In the genomic region with DNA sequence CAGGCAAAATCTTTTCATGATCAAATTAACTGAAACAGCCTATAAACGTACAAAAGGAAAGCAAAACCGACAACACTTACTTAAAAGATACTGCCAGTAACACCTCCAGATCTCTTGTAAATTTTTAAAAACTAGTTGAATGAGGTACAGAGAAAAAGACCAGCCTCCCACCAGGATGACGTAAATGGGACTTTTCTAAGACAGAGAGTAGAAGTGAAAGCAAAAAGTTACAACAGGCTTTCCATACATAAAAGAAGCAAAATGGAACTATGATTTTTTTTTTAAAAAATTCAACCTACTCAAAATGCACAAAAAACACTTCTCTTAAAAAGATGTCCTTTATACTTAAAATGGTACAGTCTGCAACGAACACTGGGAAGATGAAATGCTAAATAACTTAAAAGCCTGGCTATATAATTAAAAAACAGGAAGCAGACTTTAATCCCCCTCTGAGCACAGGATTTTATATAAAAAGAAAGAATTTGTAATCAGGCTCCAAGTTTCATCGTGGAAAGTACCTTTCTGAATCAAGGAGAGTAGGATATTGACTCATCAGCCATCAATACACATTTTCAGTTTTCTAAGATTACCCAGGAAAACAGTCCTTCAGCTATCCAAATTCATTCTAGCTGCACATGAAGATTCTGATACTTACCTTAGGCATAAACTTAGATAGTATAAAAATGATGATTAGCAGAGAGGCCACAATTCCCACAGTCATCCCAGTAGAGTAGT, we compare ENCODE assay signal across 8 cellular contexts. TPM values are rescaled to one million over a fixed set of nuclear protein-coding genes. Genes with fewer than 3 reads are reported as not detected.
DNase-seq lines count a peak whose midpoint lies in the region; ATAC-seq and TF ChIP-seq lines count a peak whose summit lies in the region.

No MANE protein-coding gene starts in this region.

- TF ChIP-seq EP300 in suprapubic skin (IDR thresholded peaks at IDR 0.05): no peak

- POLR2A ChIA-PET in CD4-positive, alpha-beta T cell (lab: Charles Lee): interaction anchor here (1.0 to 4.8 kb wide), 6 partner anchors 9 to 56 kb away, joined by 3 to 48 read pairs (median 3); a partner anchor contains a TSS

- no peaks in the 10 kb centered on the region for H3K27me3 ChIP-seq in CD4-positive, alpha-beta T cell (ENCODE audit: control insufficient read depth, insufficient read depth, low read length)
- H3K27me3 ChIP-seq in colonic mucosa (no peaks in the 10 kb centered on the region), suprapubic skin (no peaks in the 10 kb centered on the region)

- H3K4me3 ChIP-seq in colonic mucosa (no peak overlapping the region), suprapubic skin (no peak overlapping the region)

- H3K4me3 Mint-ChIP-seq in CD4-positive, alpha-beta T cell: peak overlapping the region; percentile 70

- intact Hi-C loops in CD4-positive, alpha-beta T cell (cut with DNase I, micrococcal nuclease): loop anchor here in 1 of 2 experiments (1.0 to 2.0 kb wide), 4 partner anchors 14 to 307 kb away; a partner anchor contains a TSS
- intact Hi-C loops in colonic mucosa (cut with DNase I): no loop called here

- no peak overlapping the region for H3K9ac ChIP-seq in colonic mucosa (ENCODE audit: low read depth in 2 of 2, low read length in 2 of 2)

- DNase-seq in CD4-positive, alpha-beta T cell: peak in 4 of 10 experiments; percentile 6 to 62 (median 28)
- peak; percentile 60 for DNase-seq in MV-4-11 (lab: John Stamatoyannopoulos, UW)
- no peak for DNase-seq in colonic mucosa
- DNase-seq in suprapubic skin (ENCODE audit: low spot score in 2 of 2): no peak
- no peak for DNase-seq in erythroblast (lab: John Stamatoyannopoulos, UW)
- DNase-seq in NK-92 (lab: John Stamatoyannopoulos, UW; ENCODE audit: unreplicated experiment): no peak
- no peak for DNase-seq in NCI-H1436 treated with DMSO at 0.1 percent for 48 hours (lab: John Stamatoyannopoulos, UW)

- TF ChIP-seq POLR2A in suprapubic skin (IDR thresholded peaks at IDR 0.05) (no peak), erythroblast (IDR thresholded peaks at IDR 0.05; ENCODE audit: low read length) (no peak)

- CTCF ChIA-PET in CD4-positive, alpha-beta T cell (lab: Charles Lee): interaction anchor here (1.3 to 2.5 kb wide), 4 partner anchors 15 to 60 kb away, joined by 3 to 14 read pairs (median 5); a partner anchor contains a TSS

- WGBS in suprapubic skin: 66% methylated on average over 5 of the region's 5 CpGs

- ATAC-seq in CD4-positive, alpha-beta T cell (ENCODE audit: poor library complexity): peak; percentile 95
- ATAC-seq in GM21576 (IDR thresholded peaks at IDR 0.05; ENCODE audit: unreplicated experiment): peak; percentile 84

- no peak for TF ChIP-seq CTCF in CD4-positive, alpha-beta T cell (IDR thresholded peaks at IDR 0.05)
- TF ChIP-seq CTCF in colonic mucosa (IDR thresholded peaks at IDR 0.05) (no peak), suprapubic skin (IDR thresholded peaks at IDR 0.05) (no peak)

- peaks cover 37% of the 10 kb centered on the region for H3K36me3 Mint-ChIP-seq in CD4-positive, alpha-beta T cell (ENCODE audit: low read depth)

- no peaks in the 10 kb centered on the region for H3K9me3 ChIP-seq in CD4-positive, alpha-beta T cell (ENCODE audit: control insufficient read depth, low read length)
- H3K9me3 ChIP-seq in colonic mucosa (no peaks in the 10 kb centered on the region), suprapubic skin (no peaks in the 10 kb centered on the region)

- peaks cover 34% of the 10 kb centered on the region for H3K4me1 Mint-ChIP-seq in CD4-positive, alpha-beta T cell (ENCODE audit: low read depth)

- peak overlapping the region; percentile 70 for H3K27ac ChIP-seq in CD4-positive, alpha-beta T cell (ENCODE audit: low read depth, low read length)
- peak overlapping the region; percentile 64 for H3K27ac ChIP-seq in colonic mucosa
- no peak overlapping the region for H3K27ac ChIP-seq in suprapubic skin

- H3K9me3 Mint-ChIP-seq in CD4-positive, alpha-beta T cell: no peaks in the 10 kb centered on the region

- no peaks in the 10 kb centered on the region for H3K36me3 ChIP-seq in colonic mucosa
- H3K36me3 ChIP-seq in suprapubic skin: peaks cover 16% of the 10 kb centered on the region

- H3K4me1 ChIP-seq in colonic mucosa (no peaks in the 10 kb centered on the region), suprapubic skin (peaks cover 3% of the 10 kb centered on the region)

- H3K27ac Mint-ChIP-seq in CD4-positive, alpha-beta T cell: peak overlapping the region; percentile 87

- no peaks in the 10 kb centered on the region for H3K27me3 Mint-ChIP-seq in CD4-positive, alpha-beta T cell

RNA-seq across cellular contexts. Expression of a gene that starts 14.2 kb away (rescaled TPM):
- total RNA-seq in CD4-positive, alpha-beta T cell: 1 to 10 TPM; 1.0 to 1.1 TPM
- total RNA-seq in colonic mucosa: 100 to 1,000 TPM; 261 to 273 TPM
- 1 to 10 TPM in 1 of 4 donors, under 1 TPM in 3; 0.16 to 2.3 (median 0.58) TPM for total RNA-seq in suprapubic skin

RNA-seq across cellular contexts. Expression of a gene that starts 14.4 kb away (rescaled TPM):
- 1 to 10 TPM; 7.2 to 9.9 TPM for total RNA-seq in CD4-positive, alpha-beta T cell
- total RNA-seq in colonic mucosa: 10 to 100 TPM in 1 of 2 donors, 1 to 10 TPM in 1; 7.3 to 21.1 TPM
- total RNA-seq in suprapubic skin: 10 to 100 TPM in 2 of 4 donors, 1 to 10 TPM in 2; 6.5 to 31.2 (median 9.5) TPM

RNA-seq across cellular contexts. Expression of a gene that starts 24.8 kb away (rescaled TPM):
- total RNA-seq in CD4-positive, alpha-beta T cell: 1 to 10 TPM; 4.8 to 6.1 TPM
- 1 to 10 TPM; 4.8 to 7.0 TPM for total RNA-seq in colonic mucosa
- 10 to 100 TPM; 28.2 to 52.5 (median 36.9) TPM for total RNA-seq in suprapubic skin

RNA-seq across cellular contexts. Expression of a gene that starts 47.0 kb away (rescaled TPM):
- 100 to 1,000 TPM; 133 to 144 TPM for total RNA-seq in CD4-positive, alpha-beta T cell
- total RNA-seq in colonic mucosa (100 to 1,000 TPM; 161 to 181 TPM), suprapubic skin (100 to 1,000 TPM; 140 to 348 (median 183) TPM)

RNA-seq across cellular contexts. Expression of a gene that starts 47.8 kb away (rescaled TPM):
- total RNA-seq in CD4-positive, alpha-beta T cell: not detected
- 1 to 10 TPM; 1.9 TPM for total RNA-seq in colonic mucosa
- not detected for total RNA-seq in suprapubic skin

Comparison
In these comparisons a context has a peak if more than half of its experiments do, and no peak if none do; other contexts are left out.
1. RNA of a gene that starts 14.2 kb away (total RNA-seq): 261 to 273 TPM in colonic mucosa; 1.0 to 1.1 TPM in CD4-positive, alpha-beta T cell and 0.16 to 2.3 TPM in suprapubic skin; every median in the first group is over 10 times any median in the second.